1 cellular context compared by ENCODE assay signal in the genomic region with DNA sequence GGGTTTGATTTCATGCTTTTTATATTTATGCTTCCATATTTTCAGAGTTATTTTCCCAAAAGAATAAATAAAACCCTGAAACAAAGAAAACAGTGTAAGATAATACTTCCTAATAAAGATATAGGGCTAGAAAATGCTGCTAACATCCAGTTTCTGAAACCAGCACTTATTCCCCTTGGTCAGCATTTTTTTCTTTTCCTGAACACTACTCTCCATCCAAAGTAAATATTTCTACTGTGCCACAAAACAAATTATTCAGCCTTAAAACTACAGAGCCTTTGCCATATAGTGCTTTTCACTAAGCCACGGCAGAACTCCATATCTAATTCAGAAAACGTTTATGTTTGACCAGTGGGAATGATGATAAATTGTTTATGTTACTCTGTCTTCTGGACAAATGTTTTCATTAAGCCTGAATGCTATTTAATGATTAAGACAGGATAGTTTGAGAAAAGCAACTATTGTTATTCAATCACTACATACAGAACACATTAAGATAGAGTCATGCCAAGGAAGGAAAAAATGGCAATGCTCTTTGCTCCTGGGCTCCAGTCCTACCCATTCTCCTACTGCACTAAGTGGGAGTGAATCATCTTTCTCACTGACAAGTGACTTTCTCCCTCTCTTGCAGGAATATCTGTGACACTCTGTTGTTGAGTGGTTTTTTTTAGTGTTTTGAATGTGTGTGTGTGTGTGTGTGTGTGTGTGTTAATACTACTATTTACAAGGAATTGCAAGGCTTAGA.
TF ChIP-seq lines count a peak whose summit lies in the region.

No MANE protein-coding gene starts in this region.

TF ChIP-seq in K562, 482 proteins besides CTCF, POLR2A, EP300 and RAD21 (continued from another document):
- TF ChIP-seq MAFF (IDR thresholded peaks at IDR 0.05; ENCODE audit: low read length) (peak; percentile 57), ZNF316 (IDR thresholded peaks at IDR 0.05) (peak; percentile 68), ZNF77 (CRISPR knock-in tag; IDR thresholded peaks at IDR 0.05) (no peak)
